22 cellular contexts compared by ENCODE assay signal in genomic region chr2:132252191-132252893, GRCh38.
DNase-seq lines count a peak whose midpoint lies in the region; ATAC-seq and TF ChIP-seq lines count a peak whose summit lies in the region.
"Had no signal": no experiment of that assay in that cellular context is flagged by ENCODE, and none has a peak within 500 bp of the region (broad histone marks: within the 10 kb centered on the region; RNA-seq: fewer than 3 reads in every experiment).

No MANE protein-coding gene starts in this region.

- TF ChIP-seq POLR2A in heart left ventricle (IDR thresholded peaks at IDR 0.05) (no peak), stomach (IDR thresholded peaks at IDR 0.05) (no peak)

- H3K36me3 ChIP-seq in heart left ventricle = no peaks in the 10 kb centered on the region
- H3K36me3 ChIP-seq in stomach = no peaks in the 10 kb centered on the region
- H3K36me3 ChIP-seq: SJCRH30 had no signal

- H3K9me3 Mint-ChIP-seq in chondrocyte (ENCODE audit: low read depth) = peaks cover 31% of the 10 kb centered on the region
- peaks cover 29% of the 10 kb centered on the region for H3K9me3 Mint-ChIP-seq in osteocyte (ENCODE audit: unreplicated experiment)
- H3K9me3 Mint-ChIP-seq in activated CD4-positive, alpha-beta T cell treated with anti-CD3 and anti-CD28 coated beads for 36 hours (ENCODE audit: low read depth) = peaks cover 11% of the 10 kb centered on the region

- no peak for TF ChIP-seq CTCF in heart left ventricle (IDR thresholded peaks at IDR 0.05)
- TF ChIP-seq CTCF in chondrocyte (IDR thresholded peaks at IDR 0.05) = no peak
- no peak for TF ChIP-seq CTCF in osteocyte (IDR thresholded peaks at IDR 0.05)
- TF ChIP-seq CTCF in stomach (IDR thresholded peaks at IDR 0.05) = no peak

- no peak for ATAC-seq in right cardiac atrium
- no peak for ATAC-seq in heart left ventricle
- no peak for ATAC-seq in HG03442 (IDR thresholded peaks at IDR 0.05; ENCODE audit: unreplicated experiment)
- ATAC-seq in GM21825 (IDR thresholded peaks at IDR 0.05; ENCODE audit: unreplicated experiment) = no peak
- ATAC-seq in activated CD4-positive, alpha-beta T cell treated with anti-CD3 and anti-CD28 coated beads for 36 hours = no peak
- ATAC-seq: GM12878, HCT116 had no signal

- WGBS in right cardiac atrium = 96% methylated on average over 38 of the region's 38 CpGs
- 95% methylated on average over 29 to 38 of the region's 38 CpGs for WGBS in heart left ventricle, 4 donors
- WGBS in stomach, 5 donors = 92 to 97% (median 94%) methylated on average over 27 to 38 of the region's 38 CpGs

- H3K4me3 ChIP-seq in right cardiac atrium (ENCODE audit: low read length) (no peak overlapping the region), heart left ventricle (no peak overlapping the region), stomach (no peak overlapping the region)
- H3K4me3 ChIP-seq: GM12878, SJCRH30 had no signal

- POLR2A ChIA-PET in activated CD4-positive, alpha-beta T cell treated with anti-CD3 and anti-CD28 coated beads for 36 hours (lab: Charles Lee) = no interaction called here

- H3K4me3 Mint-ChIP-seq in chondrocyte (ENCODE audit: unreplicated experiment) = no peak overlapping the region
- no peak overlapping the region for H3K4me3 Mint-ChIP-seq in osteocyte (ENCODE audit: unreplicated experiment)
- H3K4me3 Mint-ChIP-seq in activated CD4-positive, alpha-beta T cell treated with anti-CD3 and anti-CD28 coated beads for 36 hours = no peak overlapping the region
- H3K4me3 Mint-ChIP-seq: B cell, IgD-negative memory B cell had no signal

- H3K27ac ChIP-seq in right cardiac atrium (ENCODE audit: low read length) = no peak overlapping the region
- no peak overlapping the region for H3K27ac ChIP-seq in heart left ventricle
- no peak overlapping the region for H3K27ac ChIP-seq in stomach
- H3K27ac ChIP-seq: SJCRH30 had no signal

- H3K27me3 ChIP-seq in right cardiac atrium (ENCODE audit: control insufficient read depth, insufficient read depth) (no peaks in the 10 kb centered on the region), heart left ventricle (peaks cover 10 to 29% (median 13%) of the 10 kb centered on the region in 9 donors), stomach (peaks cover 3 to 26% (median 13%) of the 10 kb centered on the region in 3 donors)
- H3K27me3 ChIP-seq: SJCRH30 had no signal

- no peaks in the 10 kb centered on the region for H3K4me1 ChIP-seq in right cardiac atrium (ENCODE audit: control insufficient read depth, insufficient read depth, low read length)
- peaks cover 0 to 8% (median 0%) of the 10 kb centered on the region in 12 donors for H3K4me1 ChIP-seq in heart left ventricle
- peaks cover 4 to 10% (median 10%) of the 10 kb centered on the region in 4 donors for H3K4me1 ChIP-seq in stomach
- H3K4me1 ChIP-seq: SJCRH30 had no signal

- CTCF ChIA-PET in activated CD4-positive, alpha-beta T cell treated with anti-CD3 and anti-CD28 coated beads for 36 hours (lab: Charles Lee) = no interaction called here

- H3K9me3 ChIP-seq in right cardiac atrium (ENCODE audit: control insufficient read depth, low read length) (no peaks in the 10 kb centered on the region), heart left ventricle (peaks cover 0 to 30% (median 11%) of the 10 kb centered on the region in 12 donors), stomach (peaks cover 0 to 41% (median 13%) of the 10 kb centered on the region in 4 donors)
- H3K9me3 ChIP-seq: SJCRH30 had no signal

- intact Hi-C loops in right cardiac atrium (cut with DNase I) = no loop called here
- intact Hi-C loops in heart left ventricle (cut with DNase I) = no loop called here
- intact Hi-C loops in stomach (cut with DNase I; ENCODE audit: low total_unique reads) = no loop called here
- intact Hi-C loops in activated CD4-positive, alpha-beta T cell treated with anti-CD3 and anti-CD28 coated beads for 36 hours (cut with DNase I, micrococcal nuclease) = no loop called here

- H3K27ac Mint-ChIP-seq in chondrocyte (ENCODE audit: unreplicated experiment) (no peak overlapping the region), osteocyte (ENCODE audit: unreplicated experiment) (no peak overlapping the region)
- H3K27ac Mint-ChIP-seq in activated CD4-positive, alpha-beta T cell treated with anti-CD3 and anti-CD28 coated beads for 36 hours = no peak overlapping the region
- H3K27ac Mint-ChIP-seq: B cell, IgD-negative memory B cell had no signal

- no peaks in the 10 kb centered on the region for H3K4me1 Mint-ChIP-seq in chondrocyte (ENCODE audit: low read depth)
- no peaks in the 10 kb centered on the region for H3K4me1 Mint-ChIP-seq in osteocyte (ENCODE audit: unreplicated experiment)
- H3K4me1 Mint-ChIP-seq in activated CD4-positive, alpha-beta T cell treated with anti-CD3 and anti-CD28 coated beads for 36 hours = no peaks in the 10 kb centered on the region
- H3K4me1 Mint-ChIP-seq: B cell, IgD-negative memory B cell had no signal

- H3K27me3 Mint-ChIP-seq in chondrocyte (ENCODE audit: low read depth) = no peaks in the 10 kb centered on the region
- H3K27me3 Mint-ChIP-seq in osteocyte (ENCODE audit: unreplicated experiment) = no peaks in the 10 kb centered on the region
- peaks cover 13% of the 10 kb centered on the region for H3K27me3 Mint-ChIP-seq in activated CD4-positive, alpha-beta T cell treated with anti-CD3 and anti-CD28 coated beads for 36 hours

- peaks cover 10% of the 10 kb centered on the region for H3K36me3 Mint-ChIP-seq in chondrocyte (ENCODE audit: low read depth)
- no peaks in the 10 kb centered on the region for H3K36me3 Mint-ChIP-seq in osteocyte (ENCODE audit: unreplicated experiment)
- peaks cover 2% of the 10 kb centered on the region for H3K36me3 Mint-ChIP-seq in activated CD4-positive, alpha-beta T cell treated with anti-CD3 and anti-CD28 coated beads for 36 hours (ENCODE audit: low read depth)
- H3K36me3 Mint-ChIP-seq: IgD-negative memory B cell had no signal

- no peak for TF ChIP-seq EP300 in stomach (IDR thresholded peaks at IDR 0.05)

- DNase-seq in right cardiac atrium = peak in 2 of 3 donors; percentile 38 to 55
- no peak for DNase-seq in heart left ventricle
- DNase-seq in chondrocyte (ENCODE audit: low spot score) = peak; percentile 87
- DNase-seq in osteocyte (ENCODE audit: extremely low spot score, unreplicated experiment) = peak; percentile 83
- DNase-seq in stomach = no peak
- no peak for DNase-seq in activated CD4-positive, alpha-beta T cell treated with anti-CD3 and anti-CD28 coated beads for 36 hours
- DNase-seq: EL, GOT3, MV-4-11, NCI-H1694, NCI-H2081, NCI-H2171, NCI-H446, NCI-H526, OCI-M1, SJCRH30 had no signal

Comparison
In these comparisons a context has a peak if more than half of its experiments do, and no peak if none do; other contexts are left out.
1. DNase-seq: peak in right cardiac atrium (2 of 3), chondrocyte (single experiment) and osteocyte (single experiment); none in heart left ventricle (0 of 5), stomach (single experiment) and activated CD4-positive, alpha-beta T cell treated with anti-CD3 and anti-CD28 coated beads for 36 hours (single experiment).